ENCODE assay signal across 1 cellular context in genomic region chr20:50929299-50930138, GRCh38.
TF ChIP-seq lines count a peak whose summit lies in the region.

No MANE protein-coding gene starts in this region.

TF ChIP-seq in K562, 482 proteins besides CTCF, POLR2A, EP300 and RAD21 (continued from another document and continues in another):
- TF ChIP-seq RREB1 (CRISPR knock-in tag; IDR thresholded peaks at IDR 0.05) (peak; percentile 37; the same call in 1 of the 2 replicates), HDAC2 (IDR thresholded peaks at IDR 0.05) (peak; percentile 68; the same call in 1 of the 2 replicates), ADNP (tag; IDR thresholded peaks at IDR 0.05) (no peak), CREB3 (tag; conservative IDR thresholded peaks at IDR 0.05; ENCODE audit: low read depth) (no peak), ZNF740 (CRISPR knock-in tag; IDR thresholded peaks at IDR 0.05) (peak; percentile 69), ZNF740 (tag; IDR thresholded peaks at IDR 0.05) (peak in 1 of 2 experiments; percentile 56; a peak in 1 of 4 replicates), HCFC1 (IDR thresholded peaks at IDR 0.05; ENCODE audit: low read depth, low read length) (peak; percentile 68; the same call in 1 of the 2 replicates), SIRT6 (IDR thresholded peaks at IDR 0.05; ENCODE audit: low read depth, low read length) (no peak), CHCHD3 (CRISPR knock-in tag; IDR thresholded peaks at IDR 0.05) (no peak), BMI1 (IDR thresholded peaks at IDR 0.05; ENCODE audit: low read length) (no peak), STAG1 (CRISPR knock-in tag; IDR thresholded peaks at IDR 0.05; ENCODE audit: borderline replicate concordance) (no peak), ETS2 (tag; IDR thresholded peaks at IDR 0.05; ENCODE audit: borderline replicate concordance, poor library complexity, severe bottlenecking) (no peak), SMAD4 (CRISPR knock-in tag; conservative IDR thresholded peaks at IDR 0.05) (peak; percentile 69), ESRRB (CRISPR knock-in tag; IDR thresholded peaks at IDR 0.05; ENCODE audit: borderline replicate concordance) (no peak), BCOR (IDR thresholded peaks at IDR 0.05) (no peak), ZNF224 (CRISPR knock-in tag; IDR thresholded peaks at IDR 0.05) (no peak), HIVEP1 (CRISPR knock-in tag; IDR thresholded peaks at IDR 0.05) (no peak), SIN3A (IDR thresholded peaks at IDR 0.05; ENCODE audit: borderline replicate concordance in 2 of 2, control insufficient read depth in 1 of 2, low read depth in 2 of 2, low read length in 2 of 2) (peak in 1 of 2 experiments; percentile 7; a peak in 1 of 4 replicates), PHB (CRISPR knock-in tag; IDR thresholded peaks at IDR 0.05) (no peak), PATZ1 (CRISPR knock-in tag; IDR thresholded peaks at IDR 0.05; ENCODE audit: borderline replicate concordance) (no peak), KAT7 (CRISPR knock-in tag; IDR thresholded peaks at IDR 0.05; ENCODE audit: borderline replicate concordance) (no peak), POLR3G (IDR thresholded peaks at IDR 0.05; ENCODE audit: extremely low read depth, insufficient read length, insufficient replicate concordance) (no peak), TRIM25 (IDR thresholded peaks at IDR 0.05; ENCODE audit: borderline replicate concordance) (no peak; the same call in 1 of the 2 replicates), ZNF778 (CRISPR knock-in tag; IDR thresholded peaks at IDR 0.05) (no peak), NCOA6 (IDR thresholded peaks at IDR 0.05) (no peak), ZNF23 (CRISPR knock-in tag; IDR thresholded peaks at IDR 0.05) (no peak), JUND (IDR thresholded peaks at IDR 0.05; ENCODE audit: borderline replicate concordance, low read depth, low read length) (peak; percentile 84), JUND (tag; IDR thresholded peaks at IDR 0.05; ENCODE audit: borderline replicate concordance, low read depth, low read length) (peak; percentile 67; the same call in 2 of the 3 replicates), GATA2 (CRISPR knock-in tag; IDR thresholded peaks at IDR 0.05) (no peak), POLR2AphosphoS2 (IDR thresholded peaks at IDR 0.05; ENCODE audit: low read length) (no peak), GABPA (tag; conservative IDR thresholded peaks at IDR 0.05; ENCODE audit: low read depth) (peak; percentile 68), NR2C2 (CRISPR knock-in tag; IDR thresholded peaks at IDR 0.05) (no peak), NR2C2 (tag; IDR thresholded peaks at IDR 0.05) (no peak), RBM25 (IDR thresholded peaks at IDR 0.05; ENCODE audit: low read depth, low read length, severe bottlenecking) (peak; percentile 4), MAX (CRISPR knock-in tag; IDR thresholded peaks at IDR 0.05) (peak; percentile 65), TEAD4 (IDR thresholded peaks at IDR 0.05; ENCODE audit: low read length) (peak; percentile 72), TEAD4 (CRISPR knock-in tag; IDR thresholded peaks at IDR 0.05; ENCODE audit: borderline replicate concordance) (no peak; the same call in 1 of the 2 replicates), SRSF7 (optimal IDR thresholded peaks at IDR 0.05; ENCODE audit: low read depth, low read length) (no peak), LEF1 (IDR thresholded peaks at IDR 0.05) (peak; percentile 73), TFE3 (CRISPR knock-in tag; IDR thresholded peaks at IDR 0.05) (no peak), ZNF766 (CRISPR knock-in tag; conservative IDR thresholded peaks at IDR 0.05) (peak; percentile 73; the same call in 1 of the 2 replicates), PHB2 (IDR thresholded peaks at IDR 0.05; ENCODE audit: low read depth) (no peak), RBM34 (IDR thresholded peaks at IDR 0.05; ENCODE audit: borderline replicate concordance, insufficient read depth, low read length) (no peak), KDM5B (IDR thresholded peaks at IDR 0.05; ENCODE audit: insufficient replicate concordance, low read depth, low read length) (peak; percentile 21), MECOM (CRISPR knock-in tag; IDR thresholded peaks at IDR 0.05) (no peak), PTBP1 (IDR thresholded peaks at IDR 0.05; ENCODE audit: low read depth, low read length) (peak; percentile 85; the same call in 1 of the 2 replicates), BCL6 (CRISPR knock-in tag; IDR thresholded peaks at IDR 0.05) (no peak), GABPB2 (CRISPR knock-in tag; conservative IDR thresholded peaks at IDR 0.05) (no peak), FOXP1 (CRISPR knock-in tag; IDR thresholded peaks at IDR 0.05) (no peak), TCFL5 (CRISPR knock-in tag; conservative IDR thresholded peaks at IDR 0.05) (no peak), RBBP5 (IDR thresholded peaks at IDR 0.05; ENCODE audit: borderline replicate concordance, insufficient read depth, low read length, poor library complexity, severe bottlenecking) (no peak), COPS2 (conservative IDR thresholded peaks at IDR 0.05) (no peak), RNF219 (CRISPR knock-in tag; IDR thresholded peaks at IDR 0.05) (no peak), MITF (IDR thresholded peaks at IDR 0.05) (no peak), JUNB (CRISPR knock-in tag; conservative IDR thresholded peaks at IDR 0.05) (no peak), ARHGAP35 (IDR thresholded peaks at IDR 0.05; ENCODE audit: partially characterized antibody) (no peak)
